In the genomic region with DNA sequence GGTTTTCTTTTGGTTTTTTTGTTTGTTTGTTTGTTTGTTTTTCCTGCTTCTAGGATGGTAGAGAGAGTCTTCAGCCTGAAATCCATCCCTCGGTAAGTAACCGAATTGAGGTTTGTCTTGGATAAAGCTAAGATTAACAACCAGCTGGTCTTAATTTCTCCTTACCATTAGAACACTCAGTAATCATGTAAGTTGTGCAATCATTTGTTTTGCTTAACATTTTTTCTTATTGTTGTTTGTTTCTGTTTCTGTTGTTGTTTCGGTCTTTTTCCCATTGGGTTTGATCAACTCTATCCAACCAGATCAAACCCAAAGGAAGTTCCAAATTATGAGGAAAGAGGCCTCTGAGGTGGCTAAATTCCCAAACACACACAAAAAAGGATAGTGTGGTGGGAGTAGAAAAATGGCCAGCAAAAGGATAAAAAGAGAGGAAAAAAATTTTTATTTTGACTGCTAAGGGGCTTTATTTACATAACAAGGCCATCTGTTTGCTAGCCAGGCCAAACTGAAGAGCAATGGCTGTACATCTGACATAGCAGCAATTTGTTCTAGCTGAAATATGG, we compare ENCODE assay signal across 26 cellular contexts. TPM values are rescaled to one million over a fixed set of nuclear protein-coding genes. Genes with fewer than 3 reads are reported as not detected.
"Had no signal": no experiment of that assay in that cellular context is flagged by ENCODE, and none has a peak within 500 bp of the region (broad histone marks: within the 10 kb centered on the region; RNA-seq: fewer than 3 reads in every experiment).

No MANE protein-coding gene starts in this region.

- H3K27ac ChIP-seq: foreskin keratinocyte, hepatocyte, pancreas, psoas muscle, right lobe of liver, spleen, thyroid gland had no signal

- H3K27me3 ChIP-seq: hepatocyte, pancreas, right lobe of liver, spleen, thyroid gland had no signal

- H2AFZ ChIP-seq: hepatocyte had no signal

- H3K27ac Mint-ChIP-seq: dendritic cell treated with granulocyte-macrophage colony-stimulating factor and Interleukin-4, amounts not matched to agents 40 ng/mL and 50 ng/mL, for 4 days; naive B cell; nephron; stimulated activated memory B cell treated with anti-CD40 and anti-IgM and Interleukin-4, amounts not matched to agents 10 μg/mL and 1 μg/mL and 100 μg/mL, for 72 hours; stimulated activated naive CD8-positive, alpha-beta T cell treated with anti-CD3 and anti-CD28 coated beads, Interleukin-15, Interleukin-2, amounts not matched to agents 100 ng/mL and 50 ng/mL, for 24 hours; type B pancreatic cell had no signal

- H3K4me1 Mint-ChIP-seq: naive B cell; nephron; stimulated activated memory B cell treated with anti-CD40 and anti-IgM and Interleukin-4, amounts not matched to agents 10 μg/mL and 1 μg/mL and 100 μg/mL, for 72 hours had no signal

- H3K9me3 ChIP-seq: pancreas, psoas muscle, right lobe of liver, thyroid gland had no signal

- H3K4me2 ChIP-seq: hepatocyte had no signal

- H3K4me1 ChIP-seq: foreskin keratinocyte, pancreas, psoas muscle, right lobe of liver, spleen, thyroid gland had no signal

- DNase-seq: cerebellar nuclear complex; foreskin keratinocyte; head of caudate nucleus; kidney; left cardiac atrium; left ventricle myocardium superior; mesendoderm; naive B cell; occipital lobe; pancreas; psoas muscle; retina; right lobe of liver; spleen; stimulated activated CD4-positive, alpha-beta T cell treated with anti-CD3 and anti-CD28 coated beads, Interleukin-15, amount 100 ng/mL, for 24 hours; stimulated activated CD4-positive, alpha-beta T cell treated with anti-CD3 and anti-CD28 coated beads, Interleukin-1b, Interleukin-23, amount 100 ng/mL, for 48 hours; stimulated activated CD4-positive, alpha-beta T cell treated with anti-CD3 and anti-CD28 coated beads, Interleukin-4, amount 100 ng/mL, for 24 hours; thyroid gland had no signal

- H3K9me3 Mint-ChIP-seq: stimulated activated memory B cell treated with anti-CD40 and anti-IgM and Interleukin-4, amounts not matched to agents 10 μg/mL and 1 μg/mL and 100 μg/mL, for 72 hours had no signal

- H3K4me3 Mint-ChIP-seq: dendritic cell treated with granulocyte-macrophage colony-stimulating factor and Interleukin-4, amounts not matched to agents 40 ng/mL and 50 ng/mL, for 4 days; naive B cell; nephron; stimulated activated memory B cell treated with anti-CD40 and anti-IgM and Interleukin-4, amounts not matched to agents 10 μg/mL and 1 μg/mL and 100 μg/mL, for 72 hours; stimulated activated naive CD8-positive, alpha-beta T cell treated with anti-CD3 and anti-CD28 coated beads, Interleukin-15, Interleukin-2, amounts not matched to agents 100 ng/mL and 50 ng/mL, for 24 hours; type B pancreatic cell had no signal

- ATAC-seq: esophagus mucosa; foreskin keratinocyte; left cardiac atrium; left ventricle myocardium superior; pancreas; psoas muscle; right lobe of liver; stimulated activated memory B cell treated with anti-CD40 and anti-IgM and Interleukin-4, amounts not matched to agents 10 μg/mL and 1 μg/mL and 100 μg/mL, for 72 hours had no signal

- H3K79me2 ChIP-seq: hepatocyte had no signal

- H3K36me3 ChIP-seq: pancreas, right lobe of liver, spleen, thyroid gland had no signal

- H3K36me3 Mint-ChIP-seq: naive B cell; stimulated activated memory B cell treated with anti-CD40 and anti-IgM and Interleukin-4, amounts not matched to agents 10 μg/mL and 1 μg/mL and 100 μg/mL, for 72 hours; type B pancreatic cell had no signal

- H3K4me3 ChIP-seq: hepatocyte, lung, pancreas, psoas muscle, right lobe of liver, spleen, thyroid gland had no signal

RNA-seq across cellular contexts. Expression of a gene that starts 49.6 kb away (rescaled TPM):
- total RNA-seq: left ventricle myocardium superior had no signal
